ENCODE assay signal across 1 cellular context in genomic region chr10:24299587-24300258, GRCh38.
A peak's percentile ranks its signal among the peaks of the same experiment; 100 is the strongest.
TF ChIP-seq lines count a peak whose summit lies in the region.

No MANE protein-coding gene starts in this region.

TF ChIP-seq in SK-N-SH, 30 proteins besides CTCF, POLR2A, EP300 and RAD21 (continued from another document):
- TF ChIP-seq TAF1 (IDR thresholded peaks at IDR 0.05; ENCODE audit: borderline replicate concordance, low read depth, low read length) = no peak
- TF ChIP-seq EZH2phosphoT487 (IDR thresholded peaks at IDR 0.05; ENCODE audit: borderline replicate concordance, low read depth) = no peak
- TF ChIP-seq RXRA (IDR thresholded peaks at IDR 0.05; ENCODE audit: borderline replicate concordance, low read depth) = peak; percentile 55; the same call in 1 of the 2 replicates
- no peak; the same call in 1 of the 2 replicates for TF ChIP-seq SMC3 (IDR thresholded peaks at IDR 0.05; ENCODE audit: low read depth, low read length)
- peak; percentile 96 for TF ChIP-seq TCF12 (IDR thresholded peaks at IDR 0.05)
- no peak for TF ChIP-seq RFX5 (IDR thresholded peaks at IDR 0.05; ENCODE audit: low read length)
- TF ChIP-seq IRF3 (IDR thresholded peaks at IDR 0.05; ENCODE audit: low read depth, low read length) = no peak
- peak; percentile 29; the same call in 1 of the 2 replicates for TF ChIP-seq ELF1 (IDR thresholded peaks at IDR 0.05)
- no peak for TF ChIP-seq CHD2 (IDR thresholded peaks at IDR 0.05; ENCODE audit: low read length, partially characterized antibody)
- TF ChIP-seq PBX3 (IDR thresholded peaks at IDR 0.05) = peak; percentile 88
- peak; percentile 89 for TF ChIP-seq JUND (IDR thresholded peaks at IDR 0.05)
- peak; percentile 73; the same call in 1 of the 2 replicates for TF ChIP-seq FOXM1 (IDR thresholded peaks at IDR 0.05; ENCODE audit: low read depth)
- no peak for TF ChIP-seq GABPA (IDR thresholded peaks at IDR 0.05; ENCODE audit: low read depth)
- no peak for TF ChIP-seq NRF1 (IDR thresholded peaks at IDR 0.05; ENCODE audit: low read depth, low read length)
- TF ChIP-seq FOSL2 (IDR thresholded peaks at IDR 0.05; ENCODE audit: borderline replicate concordance, low read depth) = peak; percentile 92
- no peak for TF ChIP-seq GATA2 (CRISPR knock-in tag; IDR thresholded peaks at IDR 0.05)
- no peak for TF ChIP-seq RCOR1 (IDR thresholded peaks at IDR 0.05; ENCODE audit: low read length)
- peak; percentile 51; the same call in 1 of the 2 replicates for TF ChIP-seq POLR2AphosphoS5 (IDR thresholded peaks at IDR 0.05; ENCODE audit: low read depth, low read length)
- peak; percentile 80 for TF ChIP-seq TEAD4 (IDR thresholded peaks at IDR 0.05; ENCODE audit: borderline replicate concordance, insufficient read depth)
- TF ChIP-seq MEF2A (IDR thresholded peaks at IDR 0.05; ENCODE audit: borderline replicate concordance, low read depth) = peak; percentile 25; the same call in 1 of the 2 replicates
- no peak for TF ChIP-seq USF1 (IDR thresholded peaks at IDR 0.05; ENCODE audit: borderline replicate concordance, low read depth)
- no peak for TF ChIP-seq SIN3A (IDR thresholded peaks at IDR 0.05; ENCODE audit: borderline replicate concordance, low read depth, low read length)
- peak; percentile 14; the same call in 1 of the 2 replicates for TF ChIP-seq REST (IDR thresholded peaks at IDR 0.05; ENCODE audit: low read depth, low read length)
- TF ChIP-seq FOXJ3 (CRISPR knock-in tag; IDR thresholded peaks at IDR 0.05) = no peak
